Comparison of ENCODE assay signal across 30 cellular contexts in the genomic region with DNA sequence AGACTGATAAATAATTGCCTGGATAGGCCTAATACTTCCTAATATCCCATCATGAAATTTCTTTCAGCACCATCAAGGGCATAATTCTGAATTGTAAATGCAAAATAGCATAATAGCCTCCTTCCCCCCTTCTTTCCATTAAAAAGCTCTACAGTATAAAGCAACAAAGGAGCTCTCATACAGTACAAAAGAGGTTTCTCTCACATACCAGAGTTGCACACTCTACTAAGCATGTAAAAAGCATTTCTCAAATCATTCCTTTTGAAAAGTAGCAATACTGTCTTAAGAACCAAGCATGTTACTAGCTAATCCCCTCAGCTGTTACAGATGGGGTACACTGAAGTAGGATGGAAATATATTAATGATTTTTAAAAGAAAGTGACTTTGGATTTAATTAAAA.
"Had no signal": no experiment of that assay in that cellular context is flagged by ENCODE, and none has a peak within 500 bp of the region (broad histone marks: within the 10 kb centered on the region; RNA-seq: fewer than 3 reads in every experiment).

No MANE protein-coding gene starts in this region.

- H3K27ac ChIP-seq: neural progenitor cell, pancreas, psoas muscle, right lobe of liver, skin epidermis, spleen, suprapubic skin, testis, tibial artery, transverse colon, upper lobe of right lung, uterus had no signal

- H3K27me3 Mint-ChIP-seq: naive thymus-derived CD4-positive, alpha-beta T cell; progenitor cell of endocrine pancreas; stimulated activated memory B cell treated with anti-CD40 and anti-IgM and Interleukin-4, amounts not matched to agents 10 μg/mL and 1 μg/mL and 100 μg/mL, for 72 hours; stimulated activated naive CD8-positive, alpha-beta T cell treated with anti-CD3 and anti-CD28 coated beads, Interleukin-15, amount 100 ng/mL, for 72 hours; type B pancreatic cell had no signal

- H2AFZ ChIP-seq: neural progenitor cell had no signal

- H3K27ac Mint-ChIP-seq: naive thymus-derived CD4-positive, alpha-beta T cell; natural killer cell; nephron; neural progenitor cell; progenitor cell of endocrine pancreas; stimulated activated memory B cell treated with anti-CD40 and anti-IgM and Interleukin-4, amounts not matched to agents 10 μg/mL and 1 μg/mL and 100 μg/mL, for 72 hours; stimulated activated naive CD8-positive, alpha-beta T cell treated with anti-CD3 and anti-CD28 coated beads, Interleukin-15, amount 100 ng/mL, for 72 hours; type B pancreatic cell had no signal

- H3K9me3 ChIP-seq: pancreas, psoas muscle, right lobe of liver, suprapubic skin, testis, transverse colon, upper lobe of right lung had no signal

- H3K4me3 ChIP-seq: neural progenitor cell, pancreas, psoas muscle, right lobe of liver, skin epidermis, smooth muscle cell, spleen, suprapubic skin, testis, tibial artery, transverse colon, upper lobe of right lung, uterus had no signal

- DNase-seq: naive thymus-derived CD4-positive, alpha-beta T cell; natural killer cell; occipital lobe; pancreas; psoas muscle; right cardiac atrium; right lobe of liver; spleen; stimulated activated CD4-positive, alpha-beta T cell treated with anti-CD3 and anti-CD28 coated beads, Interleukin-12 subunit alpha, Interleukin-12 subunit beta, amount 100 ng/mL, for 4 hours; stimulated activated CD4-positive, alpha-beta T cell treated with anti-CD3 and anti-CD28 coated beads, Interleukin-1b, Interleukin-23, amount 100 ng/mL, for 48 hours; stimulated activated CD4-positive, alpha-beta T cell treated with anti-CD3 and anti-CD28 coated beads, Interleukin-4, amount 100 ng/mL, for 1 hour; stimulated activated CD4-positive, alpha-beta T cell treated with anti-CD3 and anti-CD28 coated beads, Interleukin-4, amount 100 ng/mL, for 4 hours; stimulated activated CD8-positive, alpha-beta memory T cell treated with anti-CD3 and anti-CD28 coated beads, Interleukin-4, amount 100 ng/mL, for 48 hours; stimulated activated naive CD4-positive, alpha-beta T cell; stimulated activated naive CD8-positive, alpha-beta T cell treated with anti-CD3 and anti-CD28 coated beads, Interleukin-15, amount 100 ng/mL, for 72 hours; stimulated activated naive CD8-positive, alpha-beta T cell treated with anti-CD3 and anti-CD28 coated beads, Interleukin-15, Interleukin-2, amounts not matched to agents 100 U/mL and 50 U/mL, for 24 hours; substantia nigra; testis; tibial artery; transverse colon; upper lobe of right lung; uterus had no signal

- H3K4me1 Mint-ChIP-seq: naive thymus-derived CD4-positive, alpha-beta T cell; natural killer cell; neural progenitor cell; stimulated activated memory B cell treated with anti-CD40 and anti-IgM and Interleukin-4, amounts not matched to agents 10 μg/mL and 1 μg/mL and 100 μg/mL, for 72 hours; stimulated activated naive CD8-positive, alpha-beta T cell treated with anti-CD3 and anti-CD28 coated beads, Interleukin-15, amount 100 ng/mL, for 72 hours had no signal

- ATAC-seq: naive thymus-derived CD4-positive, alpha-beta T cell; natural killer cell; pancreas; psoas muscle; right cardiac atrium; right lobe of liver; stimulated activated memory B cell treated with anti-CD40 and anti-IgM and Interleukin-4, amounts not matched to agents 10 μg/mL and 1 μg/mL and 100 μg/mL, for 72 hours; stimulated activated naive CD8-positive, alpha-beta T cell treated with anti-CD3 and anti-CD28 coated beads, Interleukin-15, amount 100 ng/mL, for 72 hours; stimulated activated naive CD8-positive, alpha-beta T cell treated with anti-CD3 and anti-CD28 coated beads, Interleukin-15, Interleukin-2, amounts not matched to agents 100 U/mL and 50 U/mL, for 24 hours; upper lobe of right lung had no signal

- H3K4me2 ChIP-seq: neural progenitor cell, smooth muscle cell had no signal

- H3K36me3 Mint-ChIP-seq: naive thymus-derived CD4-positive, alpha-beta T cell; neural progenitor cell; stimulated activated memory B cell treated with anti-CD40 and anti-IgM and Interleukin-4, amounts not matched to agents 10 μg/mL and 1 μg/mL and 100 μg/mL, for 72 hours; type B pancreatic cell had no signal

- H3K9me3 Mint-ChIP-seq: neural progenitor cell; stimulated activated naive CD8-positive, alpha-beta T cell treated with anti-CD3 and anti-CD28 coated beads, Interleukin-15, amount 100 ng/mL, for 72 hours had no signal

- H3K27me3 ChIP-seq: neural progenitor cell, pancreas, right lobe of liver, spleen, suprapubic skin, testis, tibial artery, transverse colon, upper lobe of right lung, uterus had no signal

- H3K4me1 ChIP-seq: neural progenitor cell, pancreas, psoas muscle, right lobe of liver, spleen, suprapubic skin, testis, tibial artery, transverse colon, upper lobe of right lung, uterus had no signal

- H3K36me3 ChIP-seq: neural progenitor cell, pancreas, right lobe of liver, spleen, suprapubic skin, tibial artery, transverse colon, upper lobe of right lung, uterus had no signal

- H3K4me3 Mint-ChIP-seq: naive thymus-derived CD4-positive, alpha-beta T cell; natural killer cell; nephron; neural progenitor cell; stimulated activated memory B cell treated with anti-CD40 and anti-IgM and Interleukin-4, amounts not matched to agents 10 μg/mL and 1 μg/mL and 100 μg/mL, for 72 hours; stimulated activated naive CD8-positive, alpha-beta T cell treated with anti-CD3 and anti-CD28 coated beads, Interleukin-15, amount 100 ng/mL, for 72 hours; type B pancreatic cell had no signal
